In the genomic region with DNA sequence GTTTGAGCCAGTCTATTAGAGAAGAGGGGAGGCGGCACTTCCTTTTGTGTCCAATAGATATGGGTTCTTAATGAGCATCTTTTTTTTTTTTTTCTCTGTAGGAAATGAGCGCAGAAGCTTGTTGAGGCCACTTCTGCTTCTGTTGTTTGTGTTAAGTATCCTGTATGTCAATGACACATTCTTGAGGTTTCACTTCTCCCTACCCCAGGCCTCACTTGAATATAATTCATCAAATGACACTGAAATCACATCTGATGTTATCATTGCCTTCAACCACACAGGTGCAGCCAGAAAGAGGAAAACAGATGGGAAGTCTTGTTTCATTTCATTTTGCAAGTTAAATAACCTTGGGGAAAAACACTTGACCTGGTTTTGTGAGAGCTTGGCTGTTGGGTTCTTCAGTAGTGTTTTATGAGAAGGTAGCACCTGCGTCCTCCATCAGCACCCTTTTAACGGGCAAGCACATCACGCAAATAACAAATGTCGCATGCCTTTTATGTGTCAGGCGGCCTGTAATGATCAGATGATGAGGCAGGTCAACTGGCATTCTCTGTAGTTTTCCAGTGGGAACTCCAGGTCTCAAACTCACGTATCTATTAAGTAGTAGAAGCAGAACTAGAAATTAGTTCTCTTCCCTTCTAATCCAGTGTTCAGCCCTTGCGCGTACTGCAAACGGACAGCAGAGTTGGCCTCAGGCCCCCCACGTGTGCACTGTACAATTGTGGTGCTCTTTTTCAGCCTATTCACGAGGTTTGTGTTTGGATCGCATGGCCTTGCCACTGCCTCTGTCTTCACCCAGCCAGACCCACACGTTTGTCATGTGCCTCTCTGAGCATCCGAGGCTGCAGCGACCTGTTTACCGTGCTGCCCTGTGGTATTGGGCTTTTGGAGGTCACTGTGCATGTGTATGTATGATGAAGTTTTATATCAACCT, we compare ENCODE assay signal across 9 cellular contexts. TPM values are rescaled to one million over a fixed set of nuclear protein-coding genes. Genes with fewer than 3 reads are reported as not detected.
DNase-seq lines count a peak whose midpoint lies in the region; ATAC-seq and TF ChIP-seq lines count a peak whose summit lies in the region.
"Had no signal": no experiment of that assay in that cellular context is flagged by ENCODE, and none has a peak within 500 bp of the region (broad histone marks: within the 10 kb centered on the region; RNA-seq: fewer than 3 reads in every experiment).

No MANE protein-coding gene starts in this region.

- BruUV-seq in Caco-2 (replicated peaks; lab: Mats Ljungman, UMichigan): no TSS peak

- CTCF ChIA-PET in Caco-2 (lab: Charles Lee): no interaction called here

- no peak overlapping the region for H3K4me3 ChIP-seq in GM12865 (ENCODE audit: low read depth, low read length)
- H3K4me3 ChIP-seq in Peyer's patch: no peak overlapping the region
- H3K4me3 ChIP-seq in upper lobe of right lung: no peak overlapping the region
- H3K4me3 ChIP-seq in Caco-2 (ENCODE audit: low read depth, low read length): no peak overlapping the region

- ATAC-seq in GM19463 (IDR thresholded peaks at IDR 0.05; ENCODE audit: unreplicated experiment) (peak; percentile 95), HG03439 (IDR thresholded peaks at IDR 0.05; ENCODE audit: unreplicated experiment) (peak; percentile 96), upper lobe of right lung (peak; percentile 55)

- H3K27ac ChIP-seq in Peyer's patch (peak overlapping the region; percentile 28 to 78 (median 43)), upper lobe of right lung (no peak overlapping the region)
- H3K27ac ChIP-seq: HL-60 had no signal

- H3K27me3 ChIP-seq in Peyer's patch: no peaks in the 10 kb centered on the region
- H3K27me3 ChIP-seq in upper lobe of right lung: no peaks in the 10 kb centered on the region
- no peaks in the 10 kb centered on the region for H3K27me3 ChIP-seq in Caco-2 (replicated peaks; ENCODE audit: control insufficient read depth, insufficient read depth, low read length)

- no peak overlapping the region for H3K4me3 Mint-ChIP-seq in Caco-2 (ENCODE audit: unreplicated experiment)

- H3K4me1 Mint-ChIP-seq in Caco-2 (ENCODE audit: low read depth, unreplicated experiment): peaks cover 32% of the 10 kb centered on the region

- H3K9me3 ChIP-seq in Peyer's patch: no peaks in the 10 kb centered on the region
- no peaks in the 10 kb centered on the region for H3K9me3 ChIP-seq in upper lobe of right lung
- no peaks in the 10 kb centered on the region for H3K9me3 ChIP-seq in Caco-2

- POLR2A ChIA-PET in Caco-2 (lab: Charles Lee): no interaction called here

- H3K36me3 Mint-ChIP-seq in Caco-2 (ENCODE audit: insufficient read depth, unreplicated experiment): no peaks in the 10 kb centered on the region

- DNase-seq in GM12865 (ENCODE audit: low read depth): peak; percentile 85
- DNase-seq in Peyer's patch: peak in 2 of 3 donors; percentile 61 to 64
- no peak for DNase-seq in upper lobe of right lung
- DNase-seq in Caco-2: no peak
- DNase-seq in activated CD4-positive, alpha-beta T cell treated with anti-CD3 and anti-CD28 coated beads, Interleukin-2, amount 50 U/mL, for 48 hours: no peak
- no peak for DNase-seq in GM03348 (ENCODE audit: low spot score)

- H3K4me1 ChIP-seq in Peyer's patch (peaks cover 0 to 25% (median 8%) of the 10 kb centered on the region in 4 donors), upper lobe of right lung (peaks cover 21% of the 10 kb centered on the region), Caco-2 (peaks cover 44% of the 10 kb centered on the region)

- H3K36me3 ChIP-seq in Peyer's patch: no peaks in the 10 kb centered on the region
- H3K36me3 ChIP-seq in upper lobe of right lung: no peaks in the 10 kb centered on the region
- H3K36me3 ChIP-seq in Caco-2 (ENCODE audit: control insufficient read depth, insufficient read depth, low read length): no peaks in the 10 kb centered on the region

- TF ChIP-seq CTCF in GM12865 (IDR thresholded peaks at IDR 0.05; ENCODE audit: insufficient read depth, low read depth, low read length, missing control alignments): no peak
- TF ChIP-seq CTCF in Peyer's patch (IDR thresholded peaks at IDR 0.05): no peak
- no peak for TF ChIP-seq CTCF in upper lobe of right lung (IDR thresholded peaks at IDR 0.05)
- no peak for TF ChIP-seq CTCF in Caco-2 (IDR thresholded peaks at IDR 0.05; ENCODE audit: insufficient read depth in 1 of 2, low read depth in 1 of 2, low read length in 1 of 2, severe bottlenecking in 1 of 2, unreplicated experiment in 1 of 2)

- no peaks in the 10 kb centered on the region for H3K27me3 Mint-ChIP-seq in Caco-2 (ENCODE audit: insufficient read depth, unreplicated experiment)

- H3K9me3 Mint-ChIP-seq in Caco-2 (ENCODE audit: unreplicated experiment): no peaks in the 10 kb centered on the region

- no peak overlapping the region for H3K27ac Mint-ChIP-seq in Caco-2 (ENCODE audit: unreplicated experiment)

- TF ChIP-seq POLR2A in Peyer's patch (IDR thresholded peaks at IDR 0.05): no peak

- intact Hi-C loops in upper lobe of right lung (cut with DNase I): no loop called here
- intact Hi-C loops in Caco-2 (cut with micrococcal nuclease; ENCODE audit: unreplicated experiment): no loop called here

RNA-seq across cellular contexts. Expression of a gene that starts 23.5 kb away (rescaled TPM):
- total RNA-seq in Peyer's patch: 100 to 1,000 TPM in 1 of 4 donors, 10 to 100 TPM in 3; 52.2 to 281 (median 64.6) TPM
- total RNA-seq in upper lobe of right lung: 34.6 TPM
- 32.8 and 35.0 TPM in 2 replicates for total RNA-seq in Caco-2 (2022)

Comparison
In these comparisons a context has a peak if more than half of its experiments do, and no peak if none do; other contexts are left out.
1. DNase-seq: peak in GM12865 (single experiment) and Peyer's patch (2 of 3); none in upper lobe of right lung (single experiment), Caco-2 (0 of 2), activated CD4-positive, alpha-beta T cell treated with anti-CD3 and anti-CD28 coated beads, Interleukin-2, amount 50 U/mL, for 48 hours (0 of 2) and GM03348 (single experiment).
2. Peak in every context shown above with its lines, with median percentiles within 50 percentile points of each other: ATAC-seq.